8 cellular contexts compared by ENCODE assay signal in genomic region chr6:37783025-37783825, GRCh38. TPM values are rescaled to one million over a fixed set of nuclear protein-coding genes. Genes with fewer than 3 reads are reported as not detected.
DNase-seq lines count a peak whose midpoint lies in the region; ATAC-seq and TF ChIP-seq lines count a peak whose summit lies in the region.

No MANE protein-coding gene starts in this region.

- H3K27ac Mint-ChIP-seq in memory B cell = no peak overlapping the region

- no peaks in the 10 kb centered on the region for H3K36me3 ChIP-seq in effector memory CD4-positive, alpha-beta T cell (ENCODE audit: control insufficient read depth, insufficient read depth, low read length)
- no peaks in the 10 kb centered on the region for H3K36me3 ChIP-seq in thoracic aorta

- peaks cover 12% of the 10 kb centered on the region for H3K4me1 ChIP-seq in effector memory CD4-positive, alpha-beta T cell (ENCODE audit: control insufficient read depth, insufficient read depth, low read length, poor library complexity, severe bottlenecking)
- H3K4me1 ChIP-seq in thoracic aorta (ENCODE audit: control insufficient read depth in 1 of 2, low read depth in 2 of 2) = peaks cover 11 to 20% of the 10 kb centered on the region in 2 donors

- no peaks in the 10 kb centered on the region for H3K27me3 ChIP-seq in effector memory CD4-positive, alpha-beta T cell (replicated peaks; ENCODE audit: control insufficient read depth, insufficient read depth, low read length, poor library complexity, severe bottlenecking)
- no peaks in the 10 kb centered on the region for H3K27me3 ChIP-seq in thoracic aorta (replicated peaks; ENCODE audit: insufficient read depth)

- no peak overlapping the region for H3K27ac ChIP-seq in effector memory CD4-positive, alpha-beta T cell (ENCODE audit: insufficient read depth, low read length, poor library complexity, severe bottlenecking)
- H3K27ac ChIP-seq in thoracic aorta = peak overlapping the region; percentile 41 to 47

- H3K4me3 ChIP-seq in GM12865 (ENCODE audit: low read depth, low read length) (peak overlapping the region; percentile 19), thoracic aorta (peak overlapping the region; percentile 69)
- peak overlapping the region; percentile 36 for H3K4me3 ChIP-seq in effector memory CD4-positive, alpha-beta T cell (ENCODE audit: insufficient read depth, low read depth, low read length, poor library complexity, severe bottlenecking)

- no peaks in the 10 kb centered on the region for H3K9me3 Mint-ChIP-seq in memory B cell

- H3K9me3 ChIP-seq in effector memory CD4-positive, alpha-beta T cell (ENCODE audit: control insufficient read depth, low read length) = no peaks in the 10 kb centered on the region
- H3K9me3 ChIP-seq in thoracic aorta = no peaks in the 10 kb centered on the region

- H3K36me3 Mint-ChIP-seq in memory B cell = no peaks in the 10 kb centered on the region

- H3K4me3 Mint-ChIP-seq in memory B cell = peak overlapping the region; percentile 83

- peaks cover 13% of the 10 kb centered on the region for H3K27me3 Mint-ChIP-seq in memory B cell

- ATAC-seq in memory B cell (ENCODE audit: low read depth) (peak; percentile 43), thoracic aorta (ENCODE audit: insufficient number of reproducible peaks, low FRiP score, low read depth) (no peak), HG03175 (IDR thresholded peaks at IDR 0.05; ENCODE audit: unreplicated experiment) (no peak)

- TF ChIP-seq CTCF in GM12865 (IDR thresholded peaks at IDR 0.05; ENCODE audit: insufficient read depth, low read depth, low read length, missing control alignments) (no peak), thoracic aorta (IDR thresholded peaks at IDR 0.05) (no peak)

- DNase-seq in GM12865 (ENCODE audit: low read depth) (no peak), NCI-H748 (lab: John Stamatoyannopoulos, UW; ENCODE audit: unreplicated experiment) (peak; percentile 72), memory B cell (ENCODE audit: low spot score in 2 of 2) (no peak), thoracic aorta (ENCODE audit: low spot score) (no peak), NOMO-1 treated with dmso at 0.1 percent for 144 hours (lab: John Stamatoyannopoulos, UW; ENCODE audit: unreplicated experiment) (no peak)
- no peak for DNase-seq in effector memory CD4-positive, alpha-beta T cell
- no peak for DNase-seq in central memory CD4-positive, alpha-beta T cell

- H3K4me1 Mint-ChIP-seq in memory B cell = peaks cover 12% of the 10 kb centered on the region

RNA-seq across cellular contexts. Expression of gene ZFAND3, which starts 36.3 kb away (rescaled TPM):
- 10 to 100 TPM; 45.4 to 56.2 TPM for total RNA-seq in thoracic aorta

Comparison
In these comparisons a context has a peak if more than half of its experiments do, and no peak if none do; other contexts are left out.
1. H3K4me3 ChIP-seq: peak in every context shown above with its lines; median percentile 69 in thoracic aorta; 36 in effector memory CD4-positive, alpha-beta T cell; 19 in GM12865.